ENCODE assay signal across 1 cellular context in genomic region chr2:70145851-70146739, GRCh38.
TF ChIP-seq lines count a peak whose summit lies in the region.

No MANE protein-coding gene starts in this region.

TF ChIP-seq in K562, 482 proteins besides CTCF, POLR2A, EP300 and RAD21:
- no peak for TF ChIP-seq ZNF639 (CRISPR knock-in tag; conservative IDR thresholded peaks at IDR 0.05 in 1 of 2, IDR thresholded peaks at IDR 0.05 in 1 of 2)
- no peak for TF ChIP-seq SMC3 (conservative IDR thresholded peaks at IDR 0.05; ENCODE audit: insufficient read depth, low read depth, low read length)
- TF ChIP-seq ZNF592 (IDR thresholded peaks at IDR 0.05): 0 out of 2 replicates have a peak, but pooled peaks have one; percentile 8
- no peak for TF ChIP-seq BCLAF1 (IDR thresholded peaks at IDR 0.05; ENCODE audit: borderline replicate concordance in 1 of 2, control insufficient read depth in 1 of 2, low read depth in 2 of 2, low read length in 1 of 2)
- TF ChIP-seq MNT (conservative IDR thresholded peaks at IDR 0.05): 0 out of 4 replicates have a peak, but pooled peaks of 1 of the 2 experiments have one; percentile 28
- peak; percentile 67; the same call in 1 of the 2 replicates for TF ChIP-seq ZNF384 (IDR thresholded peaks at IDR 0.05; ENCODE audit: low read depth, low read length)
